ENCODE assay signal across 9 cellular contexts in the genomic region with DNA sequence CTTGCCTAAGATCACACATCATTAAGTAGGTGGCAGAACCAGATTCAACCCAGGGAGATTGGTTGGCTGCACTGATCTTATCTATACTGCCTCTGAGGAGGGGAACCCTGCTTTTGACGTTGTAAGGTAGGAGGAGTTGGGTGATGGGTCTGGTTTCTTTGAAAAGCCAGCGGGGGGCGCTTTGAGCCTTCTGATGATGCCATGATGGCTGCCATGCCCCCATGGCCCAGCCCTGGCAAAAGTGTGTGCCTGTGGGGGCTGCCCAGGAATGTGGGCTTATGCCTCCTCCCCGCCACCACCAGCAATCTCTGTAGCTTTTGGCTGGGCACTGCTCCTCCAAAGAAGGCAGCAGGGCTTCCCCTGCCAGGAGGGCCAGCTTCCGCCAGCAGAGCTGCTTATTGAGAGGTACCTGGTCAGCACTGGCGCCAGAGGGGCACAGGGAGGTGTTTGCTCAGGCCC.
A peak's percentile ranks its signal among the peaks of the same experiment; 100 is the strongest.
DNase-seq lines count a peak whose midpoint lies in the region; ATAC-seq, FAIRE-seq and TF ChIP-seq lines count a peak whose summit lies in the region.
"Had no signal": no experiment of that assay in that cellular context is flagged by ENCODE, and none has a peak within 500 bp of the region (broad histone marks: within the 10 kb centered on the region; RNA-seq: fewer than 3 reads in every experiment).

No MANE protein-coding gene starts in this region.

- in situ Hi-C loops in HepG2 (cut with HindIII; ENCODE audit: extremely low pct_ligation_motif_present, low pct_unique_long_range_greater_than_20kb), result no loop called here

- no peak overlapping the region for H3K4me2 ChIP-seq in HepG2 (ENCODE audit: low read depth, low read length)

- no peak for FAIRE-seq in HepG2 (lab: Jason Lieb, UNC)

- CTCF ChIA-PET in HepG2 (lab: Yijun Ruan, JAX; ENCODE audit: low intra/inter-chr PET ratio, low total read pairs), result no interaction called here

- no TSS peak for BruUV-seq in HepG2 (replicated peaks; lab: Mats Ljungman, UMichigan)

- TF ChIP-seq EP300 in HepG2 (IDR thresholded peaks at IDR 0.05; ENCODE audit: low read depth in 2 of 2, low read length in 2 of 2) (no peak), HepG2 (CRISPR knock-in tag; IDR thresholded peaks at IDR 0.05; ENCODE audit: borderline replicate concordance) (no peak)

- peaks cover 8% of the 10 kb centered on the region for H3K4me1 ChIP-seq in HepG2 (ENCODE audit: insufficient read depth, low read length)

- peak; percentile 12 for DNase-seq in NCI-H1092 treated with DMSO at 0.1 percent for 48 hours (lab: John Stamatoyannopoulos, UW)
- no peak for DNase-seq in NCI-H1092 (lab: John Stamatoyannopoulos, UW)
- peak; percentile 80 for DNase-seq in H7
- DNase-seq in WERI-Rb-1, result peak; percentile 45
- DNase-seq in HepG2 (ENCODE audit: low spot score), result peak; percentile 4
- DNase-seq in Ammon's horn (ENCODE audit: low spot score), result no peak
- no peak for DNase-seq in posterior vena cava (ENCODE audit: low spot score)
- DNase-seq in activated gamma-delta T cell treated with Interleukin-2 at 50 U/mL for 16 hours, result no peak
- DNase-seq: NCI-H1105 treated with DMSO at 0.1 percent for 48 hours had no signal

- POLR2A ChIA-PET in HepG2 (lab: Yijun Ruan, JAX), result no interaction called here

- H3K4me3 ChIP-seq in H7 (ENCODE audit: insufficient read depth, low read depth, low read length), result no peak overlapping the region
- H3K4me3 ChIP-seq in WERI-Rb-1 (ENCODE audit: low read depth, low read length), result no peak overlapping the region
- no peak overlapping the region for H3K4me3 ChIP-seq in HepG2 (replicated peaks in 1 of 3; ENCODE audit: insufficient read depth in 1 of 3, low read depth in 2 of 3, low read length in 3 of 3)

- H4K20me1 ChIP-seq in HepG2 (ENCODE audit: insufficient read depth, low read length), result no peaks in the 10 kb centered on the region

- peak; percentile 22; the same call in 1 of the 3 replicates for ATAC-seq in HepG2

- H3K9me3 ChIP-seq in WERI-Rb-1 (ENCODE audit: severe bottlenecking), result no peaks in the 10 kb centered on the region
- H3K9me3 ChIP-seq in HepG2 (ENCODE audit: low read length), result no peaks in the 10 kb centered on the region

- no peaks in the 10 kb centered on the region for H3K36me3 ChIP-seq in H7 (replicated peaks; ENCODE audit: control insufficient read depth, insufficient read depth, low read length)
- no peaks in the 10 kb centered on the region for H3K36me3 ChIP-seq in WERI-Rb-1
- no peaks in the 10 kb centered on the region for H3K36me3 ChIP-seq in HepG2 (replicated peaks in 1 of 2; ENCODE audit: control insufficient read depth in 1 of 2, insufficient read depth in 2 of 2, low read length in 2 of 2)

- H3K79me2 ChIP-seq in HepG2 (ENCODE audit: insufficient read depth, low read length), result no peaks in the 10 kb centered on the region

- H3K9ac ChIP-seq in HepG2 (ENCODE audit: insufficient read depth, low read depth, low read length), result no peak overlapping the region

- WGBS in HepG2 (ENCODE audit: low lambda C conversion rate), result 20% methylated on average over 5 of the region's 6 CpGs

- intact Hi-C loops in HepG2 (cut with micrococcal nuclease; ENCODE audit: unreplicated experiment), result no loop called here
- intact Hi-C loops in posterior vena cava (cut with DNase I), result no loop called here

- H3K27me3 ChIP-seq in H7 (ENCODE audit: control insufficient read depth, insufficient read depth, low read length), result no peaks in the 10 kb centered on the region
- H3K27me3 ChIP-seq in WERI-Rb-1 (ENCODE audit: insufficient read depth, low read depth, severe bottlenecking), result no peaks in the 10 kb centered on the region
- peaks cover 3 to 34% of the 10 kb centered on the region in 2 experiments; a peak in 3 of 5 replicates for H3K27me3 ChIP-seq in HepG2 (ENCODE audit: control insufficient read depth in 1 of 2, insufficient read depth in 2 of 2, low read length in 2 of 2)

- H3K27ac ChIP-seq in WERI-Rb-1 (no peak overlapping the region), HepG2 (ENCODE audit: extremely low read length, insufficient read depth, low read length) (no peak overlapping the region)

- TF ChIP-seq CTCF in WERI-Rb-1 (IDR thresholded peaks at IDR 0.05; ENCODE audit: low read depth, low read length) (peak; percentile 54), HepG2 (CRISPR knock-in tag; IDR thresholded peaks at IDR 0.05) (peak; percentile 46)

- no peak for TF ChIP-seq RAD21 in HepG2 (CRISPR knock-in tag; IDR thresholded peaks at IDR 0.05)

- H2AFZ ChIP-seq in HepG2 (ENCODE audit: low read length), result no peak overlapping the region

- TF ChIP-seq POLR2A in HepG2 (IDR thresholded peaks at IDR 0.05; ENCODE audit: insufficient read depth in 1 of 2, low read depth in 2 of 2, low read length in 2 of 2), result no peak

TF ChIP-seq in HepG2, 621 proteins besides CTCF, POLR2A, EP300 and RAD21:
- TF ChIP-seq ZFYVE20 (CRISPR knock-in tag; IDR thresholded peaks at IDR 0.05; ENCODE audit: borderline replicate concordance, low read depth) (no peak), MTF1 (CRISPR knock-in tag; IDR thresholded peaks at IDR 0.05) (no peak), ONECUT2 (CRISPR knock-in tag; IDR thresholded peaks at IDR 0.05) (no peak), STAG1 (CRISPR knock-in tag; IDR thresholded peaks at IDR 0.05) (peak; percentile 32)
- TF ChIP-seq, protein P1, sequence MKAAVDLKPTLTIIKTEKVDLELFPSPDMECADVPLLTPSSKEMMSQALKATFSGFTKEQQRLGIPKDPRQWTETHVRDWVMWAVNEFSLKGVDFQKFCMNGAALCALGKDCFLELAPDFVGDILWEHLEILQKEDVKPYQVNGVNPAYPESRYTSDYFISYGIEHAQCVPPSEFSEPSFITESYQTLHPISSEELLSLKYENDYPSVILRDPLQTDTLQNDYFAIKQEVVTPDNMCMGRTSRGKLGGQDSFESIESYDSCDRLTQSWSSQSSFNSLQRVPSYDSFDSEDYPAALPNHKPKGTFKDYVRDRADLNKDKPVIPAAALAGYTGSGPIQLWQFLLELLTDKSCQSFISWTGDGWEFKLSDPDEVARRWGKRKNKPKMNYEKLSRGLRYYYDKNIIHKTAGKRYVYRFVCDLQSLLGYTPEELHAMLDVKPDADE (CRISPR knock-in tag; IDR thresholded peaks at IDR 0.05), result no peak
- TF ChIP-seq, protein P2, sequence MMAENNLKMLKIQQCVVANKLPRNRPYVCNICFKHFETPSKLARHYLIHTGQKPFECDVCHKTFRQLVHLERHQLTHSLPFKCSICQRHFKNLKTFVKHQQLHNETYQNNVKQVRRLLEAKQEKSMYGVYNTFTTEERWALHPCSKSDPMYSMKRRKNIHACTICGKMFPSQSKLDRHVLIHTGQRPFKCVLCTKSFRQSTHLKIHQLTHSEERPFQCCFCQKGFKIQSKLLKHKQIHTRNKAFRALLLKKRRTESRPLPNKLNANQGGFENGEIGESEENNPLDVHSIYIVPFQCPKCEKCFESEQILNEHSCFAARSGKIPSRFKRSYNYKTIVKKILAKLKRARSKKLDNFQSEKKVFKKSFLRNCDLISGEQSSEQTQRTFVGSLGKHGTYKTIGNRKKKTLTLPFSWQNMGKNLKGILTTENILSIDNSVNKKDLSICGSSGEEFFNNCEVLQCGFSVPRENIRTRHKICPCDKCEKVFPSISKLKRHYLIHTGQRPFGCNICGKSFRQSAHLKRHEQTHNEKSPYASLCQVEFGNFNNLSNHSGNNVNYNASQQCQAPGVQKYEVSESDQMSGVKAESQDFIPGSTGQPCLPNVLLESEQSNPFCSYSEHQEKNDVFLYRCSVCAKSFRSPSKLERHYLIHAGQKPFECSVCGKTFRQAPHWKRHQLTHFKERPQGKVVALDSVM (CRISPR knock-in tag; IDR thresholded peaks at IDR 0.05), result no peak

Comparison
In these comparisons a context has a peak if more than half of its experiments do, and no peak if none do; other contexts are left out.
1. DNase-seq: peak in NCI-H1092 treated with DMSO at 0.1 percent for 48 hours (single experiment), H7 (single experiment), WERI-Rb-1 (single experiment) and HepG2 (single experiment); none in NCI-H1092 (single experiment), Ammon's horn (single experiment), posterior vena cava (single experiment) and activated gamma-delta T cell treated with Interleukin-2 at 50 U/mL for 16 hours (single experiment).